26 cellular contexts compared by ENCODE assay signal in the genomic region with DNA sequence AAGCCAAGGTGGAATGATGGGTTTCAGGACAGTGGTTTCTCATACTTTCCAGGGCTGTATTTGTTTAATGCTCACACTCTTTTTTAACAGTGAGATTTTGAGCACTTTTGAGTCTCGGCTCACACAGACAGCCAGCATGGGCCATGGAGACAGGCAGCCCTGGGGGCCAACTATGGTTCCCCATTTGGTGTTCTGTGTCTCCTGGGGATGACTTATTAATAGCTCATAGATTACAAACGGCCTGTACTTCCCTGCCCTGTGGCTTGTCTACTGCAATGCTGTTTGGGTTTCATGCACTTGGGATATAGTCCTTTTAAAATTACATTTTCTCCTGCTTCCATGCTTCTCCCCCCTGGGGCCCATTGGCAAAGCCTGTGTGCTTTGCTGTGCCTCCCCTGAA.
"Had no signal": no experiment of that assay in that cellular context is flagged by ENCODE, and none has a peak within 500 bp of the region (broad histone marks: within the 10 kb centered on the region; RNA-seq: fewer than 3 reads in every experiment).

No MANE protein-coding gene starts in this region.

- H3K27ac Mint-ChIP-seq: activated CD4-positive, alpha-beta memory T cell treated with anti-CD3 and anti-CD28 coated beads, Interleukin-2, amount 10 ng/mL, durations not matched to agents 7 days and 5 days; activated naive CD4-positive, alpha-beta T cell treated with anti-CD3 and anti-CD28 coated beads, Interleukin-2, amount 50 U/mL, for 24 hours; activated T-helper 1 cell treated with anti-CD3 and anti-CD28 coated beads, Interleukin-12 subunit alpha, Interleukin-12 subunit beta, Interleukin-2, Interleukin-4 antibody, amounts not matched to agents 30 ng/mL and 10 ng/mL and 1 ng/mL, durations not matched to agents 14 hours and 24 hours and 36 hours; effector memory CD8-positive, alpha-beta T cell; naive thymus-derived CD4-positive, alpha-beta T cell; neural progenitor cell; T-helper 17 cell had no signal

- H3K4me1 ChIP-seq: lower lobe of right lung, neural progenitor cell, spleen, testis, upper lobe of left lung had no signal

- ATAC-seq: effector memory CD8-positive, alpha-beta T cell; esophagus mucosa; lower lobe of right lung; mucosa of descending colon; naive thymus-derived CD4-positive, alpha-beta T cell; T-helper 17 cell had no signal

- H3K27ac ChIP-seq: brain microvascular endothelial cell, dorsolateral prefrontal cortex, lower lobe of right lung, neural progenitor cell, spleen, testis, upper lobe of left lung had no signal

- H3K9me3 ChIP-seq: lower lobe of right lung, mucosa of descending colon, spleen, testis, upper lobe of left lung had no signal

- H2AFZ ChIP-seq: neural progenitor cell had no signal

- H3K27me3 ChIP-seq: brain microvascular endothelial cell, neural progenitor cell, testis, upper lobe of left lung had no signal

- H3K36me3 Mint-ChIP-seq: activated naive CD4-positive, alpha-beta T cell treated with anti-CD3 and anti-CD28 coated beads, Interleukin-2, amount 50 U/mL, for 24 hours; naive thymus-derived CD4-positive, alpha-beta T cell; neural progenitor cell had no signal

- H3K4me1 Mint-ChIP-seq: activated CD4-positive, alpha-beta memory T cell treated with anti-CD3 and anti-CD28 coated beads, Interleukin-2, amount 10 ng/mL, durations not matched to agents 7 days and 5 days; activated naive CD4-positive, alpha-beta T cell treated with anti-CD3 and anti-CD28 coated beads, Interleukin-2, amount 50 U/mL, for 24 hours; naive thymus-derived CD4-positive, alpha-beta T cell; neural progenitor cell had no signal

- H3K36me3 ChIP-seq: brain microvascular endothelial cell, lower lobe of right lung, neural progenitor cell, spleen, upper lobe of left lung had no signal

- H3K4me3 ChIP-seq: dorsolateral prefrontal cortex, lower lobe of right lung, mucosa of descending colon, neural progenitor cell, spleen, testis, upper lobe of left lung had no signal

- H3K9me3 Mint-ChIP-seq: activated CD4-positive, alpha-beta memory T cell treated with anti-CD3 and anti-CD28 coated beads, Interleukin-2, amount 10 ng/mL, durations not matched to agents 7 days and 5 days; activated naive CD4-positive, alpha-beta T cell treated with anti-CD3 and anti-CD28 coated beads, Interleukin-2, amount 50 U/mL, for 24 hours; activated T-helper 1 cell treated with anti-CD3 and anti-CD28 coated beads, Interleukin-12 subunit alpha, Interleukin-12 subunit beta, Interleukin-2, Interleukin-4 antibody, amounts not matched to agents 30 ng/mL and 10 ng/mL and 1 ng/mL, durations not matched to agents 14 hours and 24 hours and 36 hours; effector memory CD8-positive, alpha-beta T cell; naive thymus-derived CD4-positive, alpha-beta T cell; neural progenitor cell had no signal

- DNase-seq: activated CD4-positive, alpha-beta memory T cell treated with anti-CD3 and anti-CD28 coated beads, Interleukin-2, amount 10 ng/mL, durations not matched to agents 7 days and 5 days; activated CD4-positive, alpha-beta T cell treated with anti-CD3 and anti-CD28 coated beads for 48 hours; activated CD4-positive, CD25-positive, alpha-beta regulatory T cell; activated gamma-delta T cell; anterior cingulate cortex; brain microvascular endothelial cell; central memory CD4-positive, alpha-beta T cell; dorsolateral prefrontal cortex; effector memory CD8-positive, alpha-beta T cell; foreskin melanocyte; hypothalamus; lower lobe of right lung; mesendoderm; mucosa of descending colon; naive thymus-derived CD4-positive, alpha-beta T cell; spleen; stimulated activated CD4-positive, alpha-beta T cell treated with anti-CD3 and anti-CD28 coated beads, Interleukin-4, amount 100 ng/mL, for 1 hour; stimulated activated naive CD4-positive, alpha-beta T cell; SW 1271; T-helper 17 cell; testis; upper lobe of left lung had no signal

- H3K4me3 Mint-ChIP-seq: activated CD4-positive, alpha-beta memory T cell treated with anti-CD3 and anti-CD28 coated beads, Interleukin-2, amount 10 ng/mL, durations not matched to agents 7 days and 5 days; activated naive CD4-positive, alpha-beta T cell treated with anti-CD3 and anti-CD28 coated beads, Interleukin-2, amount 50 U/mL, for 24 hours; activated T-helper 1 cell treated with anti-CD3 and anti-CD28 coated beads, Interleukin-12 subunit alpha, Interleukin-12 subunit beta, Interleukin-2, Interleukin-4 antibody, amounts not matched to agents 30 ng/mL and 10 ng/mL and 1 ng/mL, durations not matched to agents 14 hours and 24 hours and 36 hours; effector memory CD8-positive, alpha-beta T cell; naive thymus-derived CD4-positive, alpha-beta T cell; neural progenitor cell; T-helper 17 cell had no signal

- H3K9ac ChIP-seq: neural progenitor cell had no signal

- H3K4me2 ChIP-seq: neural progenitor cell had no signal
